In genomic region chr20:38339521-38339896, GRCh38 we compare ENCODE assay signal across 3 cellular contexts.
A peak's percentile ranks its signal among the peaks of the same experiment; 100 is the strongest.
TF ChIP-seq lines count a peak whose summit lies in the region.
"Not testable (repeated sequence)": the region's sequence is repeated elsewhere in the genome, so short reads cannot be mapped to it uniquely, and the experiment has no call there.

No MANE protein-coding gene starts in this region.

TF ChIP-seq in HEK293T, 16 proteins besides CTCF, POLR2A, EP300 and RAD21:
- peak; percentile 48; the same call in 1 of the 2 replicates for TF ChIP-seq ELF4 (IDR thresholded peaks at IDR 0.05)

TF ChIP-seq in K562, 482 proteins besides CTCF, POLR2A, EP300 and RAD21:
- TF ChIP-seq, protein P1, sequence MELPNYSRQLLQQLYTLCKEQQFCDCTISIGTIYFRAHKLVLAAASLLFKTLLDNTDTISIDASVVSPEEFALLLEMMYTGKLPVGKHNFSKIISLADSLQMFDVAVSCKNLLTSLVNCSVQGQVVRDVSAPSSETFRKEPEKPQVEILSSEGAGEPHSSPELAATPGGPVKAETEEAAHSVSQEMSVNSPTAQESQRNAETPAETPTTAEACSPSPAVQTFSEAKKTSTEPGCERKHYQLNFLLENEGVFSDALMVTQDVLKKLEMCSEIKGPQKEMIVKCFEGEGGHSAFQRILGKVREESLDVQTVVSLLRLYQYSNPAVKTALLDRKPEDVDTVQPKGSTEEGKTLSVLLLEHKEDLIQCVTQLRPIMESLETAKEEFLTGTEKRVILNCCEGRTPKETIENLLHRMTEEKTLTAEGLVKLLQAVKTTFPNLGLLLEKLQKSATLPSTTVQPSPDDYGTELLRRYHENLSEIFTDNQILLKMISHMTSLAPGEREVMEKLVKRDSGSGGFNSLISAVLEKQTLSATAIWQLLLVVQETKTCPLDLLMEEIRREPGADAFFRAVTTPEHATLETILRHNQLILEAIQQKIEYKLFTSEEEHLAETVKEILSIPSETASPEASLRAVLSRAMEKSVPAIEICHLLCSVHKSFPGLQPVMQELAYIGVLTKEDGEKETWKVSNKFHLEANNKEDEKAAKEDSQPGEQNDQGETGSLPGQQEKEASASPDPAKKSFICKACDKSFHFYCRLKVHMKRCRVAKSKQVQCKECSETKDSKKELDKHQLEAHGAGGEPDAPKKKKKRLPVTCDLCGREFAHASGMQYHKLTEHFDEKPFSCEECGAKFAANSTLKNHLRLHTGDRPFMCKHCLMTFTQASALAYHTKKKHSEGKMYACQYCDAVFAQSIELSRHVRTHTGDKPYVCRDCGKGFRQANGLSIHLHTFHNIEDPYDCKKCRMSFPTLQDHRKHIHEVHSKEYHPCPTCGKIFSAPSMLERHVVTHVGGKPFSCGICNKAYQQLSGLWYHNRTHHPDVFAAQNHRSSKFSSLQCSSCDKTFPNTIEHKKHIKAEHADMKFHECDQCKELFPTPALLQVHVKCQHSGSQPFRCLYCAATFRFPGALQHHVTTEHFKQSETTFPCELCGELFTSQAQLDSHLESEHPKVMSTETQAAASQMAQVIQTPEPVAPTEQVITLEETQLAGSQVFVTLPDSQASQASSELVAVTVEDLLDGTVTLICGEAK (IDR thresholded peaks at IDR 0.05) = peak; percentile 60; the same call in 1 of the 2 replicates
- TF ChIP-seq, protein P1 (CRISPR knock-in tag; IDR thresholded peaks at IDR 0.05) = not testable (repeated sequence)
TF ChIP-seq in K562: peak in this region for 1; not testable (repeated sequence) for 481.

TF ChIP-seq in HepG2, 621 proteins besides CTCF, POLR2A, EP300 and RAD21:
- TF ChIP-seq, protein P1 (IDR thresholded peaks at IDR 0.05) = peak; percentile 81
- TF ChIP-seq, protein P1 (CRISPR knock-in tag; IDR thresholded peaks at IDR 0.05) = not testable (repeated sequence)
TF ChIP-seq in HepG2: peak in this region for 1; not testable (repeated sequence) for 620.
